ENCODE assay signal across 1 cellular context in the genomic region with DNA sequence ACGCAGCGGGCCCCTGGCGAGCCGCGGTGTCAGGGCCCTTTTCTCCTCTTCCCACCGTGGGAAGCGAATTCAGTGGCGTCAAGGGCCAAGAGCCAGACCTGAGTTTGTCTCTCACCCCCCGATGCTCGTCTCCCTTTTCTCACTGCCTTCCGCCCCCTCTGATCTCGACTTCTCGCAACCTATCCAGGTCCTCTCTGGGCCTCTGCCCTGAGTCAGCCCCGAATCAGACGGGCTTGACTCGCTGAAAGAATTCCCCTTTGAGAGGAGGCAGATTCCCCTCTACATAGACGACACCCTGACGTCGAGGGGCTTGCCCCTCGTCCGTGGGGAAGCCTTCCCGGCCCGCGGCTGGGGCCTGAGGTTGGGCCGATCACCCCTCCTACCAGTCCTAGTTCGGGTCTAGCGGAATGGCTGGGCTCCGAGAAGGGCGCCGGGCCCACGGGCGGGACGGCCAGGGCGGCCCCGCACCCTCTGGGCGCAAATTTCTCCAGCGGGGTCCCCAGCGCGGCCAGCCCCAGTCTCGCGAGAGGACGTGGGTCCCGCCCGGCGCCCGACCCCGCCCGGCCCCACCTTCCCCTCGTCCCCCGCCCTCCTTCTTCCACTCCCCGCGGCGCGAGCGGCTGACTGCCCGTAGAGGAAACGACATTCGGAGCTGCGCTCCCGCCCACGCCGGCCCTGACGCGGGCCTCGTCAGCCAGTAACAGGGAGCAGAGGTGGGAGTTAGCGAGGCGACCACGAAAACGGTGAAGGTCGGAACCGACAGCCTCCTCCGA.
A peak's percentile ranks its signal among the peaks of the same experiment; 100 is the strongest.
TF ChIP-seq lines count a peak whose summit lies in the region.

A gene with protein sequence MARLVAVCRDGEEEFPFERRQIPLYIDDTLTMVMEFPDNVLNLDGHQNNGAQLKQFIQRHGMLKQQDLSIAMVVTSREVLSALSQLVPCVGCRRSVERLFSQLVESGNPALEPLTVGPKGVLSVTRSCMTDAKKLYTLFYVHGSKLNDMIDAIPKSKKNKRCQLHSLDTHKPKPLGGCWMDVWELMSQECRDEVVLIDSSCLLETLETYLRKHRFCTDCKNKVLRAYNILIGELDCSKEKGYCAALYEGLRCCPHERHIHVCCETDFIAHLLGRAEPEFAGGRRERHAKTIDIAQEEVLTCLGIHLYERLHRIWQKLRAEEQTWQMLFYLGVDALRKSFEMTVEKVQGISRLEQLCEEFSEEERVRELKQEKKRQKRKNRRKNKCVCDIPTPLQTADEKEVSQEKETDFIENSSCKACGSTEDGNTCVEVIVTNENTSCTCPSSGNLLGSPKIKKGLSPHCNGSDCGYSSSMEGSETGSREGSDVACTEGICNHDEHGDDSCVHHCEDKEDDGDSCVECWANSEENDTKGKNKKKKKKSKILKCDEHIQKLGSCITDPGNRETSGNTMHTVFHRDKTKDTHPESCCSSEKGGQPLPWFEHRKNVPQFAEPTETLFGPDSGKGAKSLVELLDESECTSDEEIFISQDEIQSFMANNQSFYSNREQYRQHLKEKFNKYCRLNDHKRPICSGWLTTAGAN (plus strand): TSS at position 600 of the 773 bp plus-strand sequence. CDS start 806 bp downstream, outside the sequence.

TF ChIP-seq in HepG2, 621 proteins besides CTCF, POLR2A, EP300 and RAD21 (continued from another document and continues in another):
- TF ChIP-seq ZFAT (CRISPR knock-in tag; conservative IDR thresholded peaks at IDR 0.05) = no peak
- TF ChIP-seq, protein P1, sequence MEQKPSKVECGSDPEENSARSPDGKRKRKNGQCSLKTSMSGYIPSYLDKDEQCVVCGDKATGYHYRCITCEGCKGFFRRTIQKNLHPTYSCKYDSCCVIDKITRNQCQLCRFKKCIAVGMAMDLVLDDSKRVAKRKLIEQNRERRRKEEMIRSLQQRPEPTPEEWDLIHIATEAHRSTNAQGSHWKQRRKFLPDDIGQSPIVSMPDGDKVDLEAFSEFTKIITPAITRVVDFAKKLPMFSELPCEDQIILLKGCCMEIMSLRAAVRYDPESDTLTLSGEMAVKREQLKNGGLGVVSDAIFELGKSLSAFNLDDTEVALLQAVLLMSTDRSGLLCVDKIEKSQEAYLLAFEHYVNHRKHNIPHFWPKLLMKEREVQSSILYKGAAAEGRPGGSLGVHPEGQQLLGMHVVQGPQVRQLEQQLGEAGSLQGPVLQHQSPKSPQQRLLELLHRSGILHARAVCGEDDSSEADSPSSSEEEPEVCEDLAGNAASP (CRISPR knock-in tag; IDR thresholded peaks at IDR 0.05; ENCODE audit: borderline replicate concordance) = no peak
- TF ChIP-seq ZNF878 (CRISPR knock-in tag; IDR thresholded peaks at IDR 0.05) = 0 out of 2 replicates have a peak, but pooled peaks have one; percentile 57
- TF ChIP-seq, protein P2, sequence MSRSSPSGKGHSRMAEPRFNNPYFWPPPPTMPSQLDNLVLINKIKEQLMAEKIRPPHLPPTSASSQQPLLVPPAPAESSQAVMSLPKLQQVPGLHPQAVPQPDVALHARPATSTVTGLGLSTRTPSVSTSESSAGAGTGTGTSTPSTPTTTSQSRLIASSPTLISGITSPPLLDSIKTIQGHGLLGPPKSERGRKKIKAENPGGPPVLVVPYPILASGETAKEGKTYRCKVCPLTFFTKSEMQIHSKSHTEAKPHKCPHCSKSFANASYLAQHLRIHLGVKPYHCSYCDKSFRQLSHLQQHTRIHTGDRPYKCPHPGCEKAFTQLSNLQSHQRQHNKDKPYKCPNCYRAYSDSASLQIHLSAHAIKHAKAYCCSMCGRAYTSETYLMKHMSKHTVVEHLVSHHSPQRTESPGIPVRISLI (CRISPR knock-in tag; IDR thresholded peaks at IDR 0.05; ENCODE audit: borderline replicate concordance) = no peak
- no peak for TF ChIP-seq ZNF17 (CRISPR knock-in tag; IDR thresholded peaks at IDR 0.05)
- TF ChIP-seq GPN1 (CRISPR knock-in tag; IDR thresholded peaks at IDR 0.05; ENCODE audit: borderline replicate concordance) = no peak
- TF ChIP-seq CHCHD3 (CRISPR knock-in tag; IDR thresholded peaks at IDR 0.05) = no peak
- no peak; the same call in 1 of the 2 replicates for TF ChIP-seq SAFB2 (CRISPR knock-in tag; IDR thresholded peaks at IDR 0.05; ENCODE audit: borderline replicate concordance, low read depth)
- no peak for TF ChIP-seq JDP2 (CRISPR knock-in tag; IDR thresholded peaks at IDR 0.05; ENCODE audit: borderline replicate concordance)
- TF ChIP-seq, protein P3, sequence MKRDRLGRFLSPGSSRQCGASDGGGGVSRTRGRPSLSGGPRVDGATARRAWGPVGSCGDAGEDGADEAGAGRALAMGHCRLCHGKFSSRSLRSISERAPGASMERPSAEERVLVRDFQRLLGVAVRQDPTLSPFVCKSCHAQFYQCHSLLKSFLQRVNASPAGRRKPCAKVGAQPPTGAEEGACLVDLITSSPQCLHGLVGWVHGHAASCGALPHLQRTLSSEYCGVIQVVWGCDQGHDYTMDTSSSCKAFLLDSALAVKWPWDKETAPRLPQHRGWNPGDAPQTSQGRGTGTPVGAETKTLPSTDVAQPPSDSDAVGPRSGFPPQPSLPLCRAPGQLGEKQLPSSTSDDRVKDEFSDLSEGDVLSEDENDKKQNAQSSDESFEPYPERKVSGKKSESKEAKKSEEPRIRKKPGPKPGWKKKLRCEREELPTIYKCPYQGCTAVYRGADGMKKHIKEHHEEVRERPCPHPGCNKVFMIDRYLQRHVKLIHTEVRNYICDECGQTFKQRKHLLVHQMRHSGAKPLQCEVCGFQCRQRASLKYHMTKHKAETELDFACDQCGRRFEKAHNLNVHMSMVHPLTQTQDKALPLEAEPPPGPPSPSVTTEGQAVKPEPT (CRISPR knock-in tag; IDR thresholded peaks at IDR 0.05; ENCODE audit: low read depth) = 0 out of 2 replicates have a peak, but pooled peaks have one; percentile 71
- peak; percentile 99 for TF ChIP-seq ZNF777 (CRISPR knock-in tag; IDR thresholded peaks at IDR 0.05)
- TF ChIP-seq, protein P4, sequence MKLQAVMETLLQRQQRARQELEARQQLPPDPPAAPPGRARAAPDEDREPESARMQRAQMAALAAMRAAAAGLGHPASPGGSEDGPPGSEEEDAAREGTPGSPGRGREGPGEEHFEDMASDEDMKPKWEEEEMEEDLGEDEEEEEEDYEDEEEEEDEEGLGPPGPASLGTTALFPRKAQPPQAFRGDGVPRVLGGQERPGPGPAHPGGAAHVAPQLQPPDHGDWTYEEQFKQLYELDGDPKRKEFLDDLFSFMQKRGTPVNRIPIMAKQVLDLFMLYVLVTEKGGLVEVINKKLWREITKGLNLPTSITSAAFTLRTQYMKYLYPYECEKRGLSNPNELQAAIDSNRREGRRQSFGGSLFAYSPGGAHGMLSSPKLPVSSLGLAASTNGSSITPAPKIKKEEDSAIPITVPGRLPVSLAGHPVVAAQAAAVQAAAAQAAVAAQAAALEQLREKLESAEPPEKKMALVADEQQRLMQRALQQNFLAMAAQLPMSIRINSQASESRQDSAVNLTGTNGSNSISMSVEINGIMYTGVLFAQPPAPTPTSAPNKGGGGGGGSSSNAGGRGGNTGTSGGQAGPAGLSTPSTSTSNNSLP (IDR thresholded peaks at IDR 0.05; ENCODE audit: low read depth, low read length) = no peak
- TF ChIP-seq, protein P5, sequence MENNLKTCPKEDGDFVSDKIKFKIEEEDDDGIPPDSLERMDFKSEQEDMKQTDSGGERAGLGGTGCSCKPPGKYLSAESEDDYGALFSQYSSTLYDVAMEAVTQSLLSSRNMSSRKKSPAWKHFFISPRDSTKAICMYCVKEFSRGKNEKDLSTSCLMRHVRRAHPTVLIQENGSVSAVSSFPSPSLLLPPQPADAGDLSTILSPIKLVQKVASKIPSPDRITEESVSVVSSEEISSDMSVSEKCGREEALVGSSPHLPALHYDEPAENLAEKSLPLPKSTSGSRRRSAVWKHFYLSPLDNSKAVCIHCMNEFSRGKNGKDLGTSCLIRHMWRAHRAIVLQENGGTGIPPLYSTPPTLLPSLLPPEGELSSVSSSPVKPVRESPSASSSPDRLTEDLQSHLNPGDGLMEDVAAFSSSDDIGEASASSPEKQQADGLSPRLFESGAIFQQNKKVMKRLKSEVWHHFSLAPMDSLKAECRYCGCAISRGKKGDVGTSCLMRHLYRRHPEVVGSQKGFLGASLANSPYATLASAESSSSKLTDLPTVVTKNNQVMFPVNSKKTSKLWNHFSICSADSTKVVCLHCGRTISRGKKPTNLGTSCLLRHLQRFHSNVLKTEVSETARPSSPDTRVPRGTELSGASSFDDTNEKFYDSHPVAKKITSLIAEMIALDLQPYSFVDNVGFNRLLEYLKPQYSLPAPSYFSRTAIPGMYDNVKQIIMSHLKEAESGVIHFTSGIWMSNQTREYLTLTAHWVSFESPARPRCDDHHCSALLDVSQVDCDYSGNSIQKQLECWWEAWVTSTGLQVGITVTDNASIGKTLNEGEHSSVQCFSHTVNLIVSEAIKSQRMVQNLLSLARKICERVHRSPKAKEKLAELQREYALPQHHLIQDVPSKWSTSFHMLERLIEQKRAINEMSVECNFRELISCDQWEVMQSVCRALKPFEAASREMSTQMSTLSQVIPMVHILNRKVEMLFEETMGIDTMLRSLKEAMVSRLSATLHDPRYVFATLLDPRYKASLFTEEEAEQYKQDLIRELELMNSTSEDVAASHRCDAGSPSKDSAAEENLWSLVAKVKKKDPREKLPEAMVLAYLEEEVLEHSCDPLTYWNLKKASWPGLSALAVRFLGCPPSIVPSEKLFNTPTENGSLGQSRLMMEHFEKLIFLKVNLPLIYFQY (CRISPR knock-in tag; IDR thresholded peaks at IDR 0.05; ENCODE audit: borderline replicate concordance) = no peak
- TF ChIP-seq GABPA (IDR thresholded peaks at IDR 0.05; ENCODE audit: low read depth, low read length) = no peak
- peak; percentile 9; the same call in 1 of the 2 replicates for TF ChIP-seq GABPA (CRISPR knock-in tag; IDR thresholded peaks at IDR 0.05; ENCODE audit: low read depth)
- no peak for TF ChIP-seq ZNF670 (CRISPR knock-in tag; IDR thresholded peaks at IDR 0.05; ENCODE audit: borderline replicate concordance)
- TF ChIP-seq YY1 (IDR thresholded peaks at IDR 0.05; ENCODE audit: insufficient read depth, insufficient replicate concordance, low read depth, low read length) = peak; percentile 51
- TF ChIP-seq, protein P6, sequence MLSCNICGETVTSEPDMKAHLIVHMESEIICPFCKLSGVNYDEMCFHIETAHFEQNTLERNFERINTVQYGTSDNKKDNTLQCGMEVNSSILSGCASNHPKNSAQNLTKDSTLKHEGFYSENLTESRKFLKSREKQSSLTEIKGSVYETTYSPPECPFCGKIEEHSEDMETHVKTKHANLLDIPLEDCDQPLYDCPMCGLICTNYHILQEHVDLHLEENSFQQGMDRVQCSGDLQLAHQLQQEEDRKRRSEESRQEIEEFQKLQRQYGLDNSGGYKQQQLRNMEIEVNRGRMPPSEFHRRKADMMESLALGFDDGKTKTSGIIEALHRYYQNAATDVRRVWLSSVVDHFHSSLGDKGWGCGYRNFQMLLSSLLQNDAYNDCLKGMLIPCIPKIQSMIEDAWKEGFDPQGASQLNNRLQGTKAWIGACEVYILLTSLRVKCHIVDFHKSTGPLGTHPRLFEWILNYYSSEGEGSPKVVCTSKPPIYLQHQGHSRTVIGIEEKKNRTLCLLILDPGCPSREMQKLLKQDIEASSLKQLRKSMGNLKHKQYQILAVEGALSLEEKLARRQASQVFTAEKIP (CRISPR knock-in tag; IDR thresholded peaks at IDR 0.05; ENCODE audit: borderline replicate concordance) = no peak
- no peak for TF ChIP-seq DPF2 (CRISPR knock-in tag; IDR thresholded peaks at IDR 0.05; ENCODE audit: borderline replicate concordance, low read depth)
- no peak for TF ChIP-seq ZNF337 (CRISPR knock-in tag; IDR thresholded peaks at IDR 0.05; ENCODE audit: borderline replicate concordance, low read depth)
- 0 out of 2 replicates have a peak, but pooled peaks have one; percentile 58 for TF ChIP-seq ZBTB1 (CRISPR knock-in tag; IDR thresholded peaks at IDR 0.05; ENCODE audit: borderline replicate concordance)
- TF ChIP-seq, protein P7, sequence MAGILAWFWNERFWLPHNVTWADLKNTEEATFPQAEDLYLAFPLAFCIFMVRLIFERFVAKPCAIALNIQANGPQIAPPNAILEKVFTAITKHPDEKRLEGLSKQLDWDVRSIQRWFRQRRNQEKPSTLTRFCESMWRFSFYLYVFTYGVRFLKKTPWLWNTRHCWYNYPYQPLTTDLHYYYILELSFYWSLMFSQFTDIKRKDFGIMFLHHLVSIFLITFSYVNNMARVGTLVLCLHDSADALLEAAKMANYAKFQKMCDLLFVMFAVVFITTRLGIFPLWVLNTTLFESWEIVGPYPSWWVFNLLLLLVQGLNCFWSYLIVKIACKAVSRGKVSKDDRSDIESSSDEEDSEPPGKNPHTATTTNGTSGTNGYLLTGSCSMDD (CRISPR knock-in tag; IDR thresholded peaks at IDR 0.05) = no peak
- no peak for TF ChIP-seq MLLT10 (CRISPR knock-in tag; IDR thresholded peaks at IDR 0.05)
- TF ChIP-seq, protein P8, sequence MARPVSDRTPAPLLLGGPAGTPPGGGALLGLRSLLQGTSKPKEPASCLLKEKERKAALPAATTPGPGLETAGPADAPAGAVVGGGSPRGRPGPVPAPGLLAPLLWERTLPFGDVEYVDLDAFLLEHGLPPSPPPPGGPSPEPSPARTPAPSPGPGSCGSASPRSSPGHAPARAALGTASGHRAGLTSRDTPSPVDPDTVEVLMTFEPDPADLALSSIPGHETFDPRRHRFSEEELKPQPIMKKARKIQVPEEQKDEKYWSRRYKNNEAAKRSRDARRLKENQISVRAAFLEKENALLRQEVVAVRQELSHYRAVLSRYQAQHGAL (CRISPR knock-in tag; IDR thresholded peaks at IDR 0.05; ENCODE audit: not compliant biosample characterization) = peak; percentile 14
- TF ChIP-seq CCAR2 (optimal IDR thresholded peaks at IDR 0.05; ENCODE audit: low read depth, low read length) = no peak
- TF ChIP-seq, protein P9, sequence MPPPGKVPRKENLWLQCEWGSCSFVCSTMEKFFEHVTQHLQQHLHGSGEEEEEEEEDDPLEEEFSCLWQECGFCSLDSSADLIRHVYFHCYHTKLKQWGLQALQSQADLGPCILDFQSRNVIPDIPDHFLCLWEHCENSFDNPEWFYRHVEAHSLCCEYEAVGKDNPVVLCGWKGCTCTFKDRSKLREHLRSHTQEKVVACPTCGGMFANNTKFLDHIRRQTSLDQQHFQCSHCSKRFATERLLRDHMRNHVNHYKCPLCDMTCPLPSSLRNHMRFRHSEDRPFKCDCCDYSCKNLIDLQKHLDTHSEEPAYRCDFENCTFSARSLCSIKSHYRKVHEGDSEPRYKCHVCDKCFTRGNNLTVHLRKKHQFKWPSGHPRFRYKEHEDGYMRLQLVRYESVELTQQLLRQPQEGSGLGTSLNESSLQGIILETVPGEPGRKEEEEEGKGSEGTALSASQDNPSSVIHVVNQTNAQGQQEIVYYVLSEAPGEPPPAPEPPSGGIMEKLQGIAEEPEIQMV (CRISPR knock-in tag; IDR thresholded peaks at IDR 0.05; ENCODE audit: low read depth) = 0 out of 2 replicates have a peak, but pooled peaks have one; percentile 45
- TF ChIP-seq ZNF720 (CRISPR knock-in tag; IDR thresholded peaks at IDR 0.05) = no peak
- TF ChIP-seq KDM1A (CRISPR knock-in tag; IDR thresholded peaks at IDR 0.05) = no peak
- TF ChIP-seq, protein P10, sequence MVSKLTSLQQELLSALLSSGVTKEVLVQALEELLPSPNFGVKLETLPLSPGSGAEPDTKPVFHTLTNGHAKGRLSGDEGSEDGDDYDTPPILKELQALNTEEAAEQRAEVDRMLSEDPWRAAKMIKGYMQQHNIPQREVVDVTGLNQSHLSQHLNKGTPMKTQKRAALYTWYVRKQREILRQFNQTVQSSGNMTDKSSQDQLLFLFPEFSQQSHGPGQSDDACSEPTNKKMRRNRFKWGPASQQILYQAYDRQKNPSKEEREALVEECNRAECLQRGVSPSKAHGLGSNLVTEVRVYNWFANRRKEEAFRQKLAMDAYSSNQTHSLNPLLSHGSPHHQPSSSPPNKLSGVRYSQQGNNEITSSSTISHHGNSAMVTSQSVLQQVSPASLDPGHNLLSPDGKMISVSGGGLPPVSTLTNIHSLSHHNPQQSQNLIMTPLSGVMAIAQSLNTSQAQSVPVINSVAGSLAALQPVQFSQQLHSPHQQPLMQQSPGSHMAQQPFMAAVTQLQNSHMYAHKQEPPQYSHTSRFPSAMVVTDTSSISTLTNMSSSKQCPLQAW (CRISPR knock-in tag; IDR thresholded peaks at IDR 0.05) = peak; percentile 52
- peak; percentile 88 for TF ChIP-seq ZBTB7B (CRISPR knock-in tag; IDR thresholded peaks at IDR 0.05)
- no peak for TF ChIP-seq ZNF124 (CRISPR knock-in tag; IDR thresholded peaks at IDR 0.05)
- peak; percentile 68; the same call in 1 of the 2 replicates for TF ChIP-seq HOXA9 (CRISPR knock-in tag; IDR thresholded peaks at IDR 0.05; ENCODE audit: borderline replicate concordance)
- TF ChIP-seq ZNF24 (IDR thresholded peaks at IDR 0.05) = no peak
- TF ChIP-seq ZNF326 (CRISPR knock-in tag; IDR thresholded peaks at IDR 0.05; ENCODE audit: borderline replicate concordance) = no peak
